ENCODE assay signal across 19 cellular contexts in genomic region chr2:16438571-16439294, GRCh38.
"Had no signal": no experiment of that assay in that cellular context is flagged by ENCODE, and none has a peak within 500 bp of the region (broad histone marks: within the 10 kb centered on the region; RNA-seq: fewer than 3 reads in every experiment).

No MANE protein-coding gene starts in this region.

- H3K4me3 ChIP-seq: left ventricle myocardium inferior, prostate gland, right lobe of liver, smooth muscle cell, testis, upper lobe of left lung had no signal

- H3K36me3 ChIP-seq: left ventricle myocardium inferior, prostate gland, right lobe of liver, upper lobe of left lung had no signal

- H3K27me3 ChIP-seq: right lobe of liver, testis, upper lobe of left lung had no signal

- H3K9me3 ChIP-seq: left ventricle myocardium inferior, prostate gland, right lobe of liver, testis, upper lobe of left lung had no signal

- H3K4me1 ChIP-seq: left ventricle myocardium inferior, prostate gland, right lobe of liver, testis, upper lobe of left lung had no signal

- H3K4me2 ChIP-seq: smooth muscle cell had no signal

- DNase-seq: activated B cell treated with CpG ODN at 0.5 μM for 24 hours; activated CD4-positive, alpha-beta memory T cell treated with anti-CD3 and anti-CD28 coated beads, Interleukin-2, amount 10 ng/mL, durations not matched to agents 7 days and 5 days; activated CD4-positive, alpha-beta T cell treated with anti-CD3 and anti-CD28 coated beads for 48 hours; activated CD8-positive, alpha-beta memory T cell treated with anti-CD3 and anti-CD28 coated beads, Interleukin-2, amount 10 ng/mL, durations not matched to agents 7 days and 5 days; activated naive CD4-positive, alpha-beta T cell; activated naive CD8-positive, alpha-beta T cell treated with anti-CD3 and anti-CD28 coated beads for 36 hours; amniotic stem cell; effector CD4-positive, alpha-beta T cell; glutamatergic neuron; kidney; left ventricle myocardium inferior; mammary epithelial cell; right lobe of liver; stimulated activated CD4-positive, alpha-beta T cell treated with anti-CD3 and anti-CD28 coated beads, Interleukin-4, amount 100 ng/mL, for 1 hour; stimulated activated naive CD8-positive, alpha-beta T cell treated with anti-CD3 and anti-CD28 coated beads, Interleukin-15, amount 100 ng/mL, for 72 hours; testis; upper lobe of left lung had no signal

- H3K27ac ChIP-seq: left ventricle myocardium inferior, prostate gland, right lobe of liver, testis, upper lobe of left lung had no signal
